17 cellular contexts compared by ENCODE assay signal in the genomic region with DNA sequence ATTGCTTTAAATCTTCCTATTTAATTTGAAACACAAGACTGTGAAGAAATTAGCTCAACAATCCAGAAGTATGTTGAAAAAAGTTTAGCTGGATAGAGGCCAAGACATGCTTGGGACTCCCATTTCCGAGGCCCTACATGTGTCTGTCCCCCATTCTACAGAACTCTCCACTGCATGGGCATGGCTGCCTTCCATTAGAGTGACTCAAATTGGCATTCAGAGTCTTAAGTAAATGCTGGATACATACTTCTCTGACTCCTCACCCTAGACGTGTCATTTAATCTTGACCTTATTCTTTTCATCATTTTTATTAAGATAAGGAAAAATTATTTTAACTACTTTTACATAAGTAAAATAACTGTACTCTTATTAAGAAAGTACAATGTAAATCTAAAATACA.
A peak's percentile ranks its signal among the peaks of the same experiment; 100 is the strongest.
DNase-seq lines count a peak whose midpoint lies in the region; ATAC-seq, FAIRE-seq and TF ChIP-seq lines count a peak whose summit lies in the region.
"Had no signal": no experiment of that assay in that cellular context is flagged by ENCODE, and none has a peak within 500 bp of the region (broad histone marks: within the 10 kb centered on the region; RNA-seq: fewer than 3 reads in every experiment).

No MANE protein-coding gene starts in this region.

- H3K79me2 ChIP-seq in Karpas-422 (ENCODE audit: low read length), result no peaks in the 10 kb centered on the region

- H3K9me3 ChIP-seq in Karpas-422 (ENCODE audit: low read length) (no peaks in the 10 kb centered on the region), kidney (ENCODE audit: control insufficient read depth in 1 of 2, low read length in 2 of 2) (no peaks in the 10 kb centered on the region)
- H3K9me3 ChIP-seq: BLaER1, SJCRH30 had no signal

- POLR2A ChIA-PET in RWPE1 (lab: Yijun Ruan, JAX; ENCODE audit: low non-redundant PET), result no interaction called here

- no peak overlapping the region for H3K4me2 ChIP-seq in Karpas-422 (ENCODE audit: low read depth, low read length, poor library complexity, severe bottlenecking)
- H3K4me2 ChIP-seq: BLaER1 had no signal

- H3K36me3 ChIP-seq in Karpas-422 (ENCODE audit: insufficient read depth, low read length) (no peaks in the 10 kb centered on the region), kidney (ENCODE audit: control insufficient read depth in 1 of 2, insufficient read depth in 2 of 2, low read length in 2 of 2) (no peaks in the 10 kb centered on the region)
- H3K36me3 ChIP-seq: BLaER1, SJCRH30 had no signal

- ATAC-seq in GM19351 (IDR thresholded peaks at IDR 0.05; ENCODE audit: unreplicated experiment) (no peak), HG03565 (IDR thresholded peaks at IDR 0.05; ENCODE audit: unreplicated experiment) (no peak), GM18858 (IDR thresholded peaks at IDR 0.05; ENCODE audit: unreplicated experiment) (no peak)
- ATAC-seq: Panc1 had no signal

- no peak for DNase-seq in Karpas-422
- peak; percentile 11 for DNase-seq in RWPE1 (ENCODE audit: low spot score)
- peak; percentile 2 to 12 for DNase-seq in cardiac fibroblast (ENCODE audit: low read depth in 2 of 2)
- DNase-seq in kidney, result no peak
- no peak for DNase-seq in 8988T
- DNase-seq: H7, IMR-90, NCI-H1048, NCI-H146, NCI-H2107, NCI-H774, SJCRH30 had no signal

- TF ChIP-seq CTCF in RWPE1 (conservative IDR thresholded peaks at IDR 0.05; ENCODE audit: low read depth) (no peak), cardiac fibroblast (IDR thresholded peaks at IDR 0.05; ENCODE audit: low read depth, low read length) (no peak), kidney (IDR thresholded peaks at IDR 0.05; ENCODE audit: borderline replicate concordance, extremely low read depth, insufficient read depth) (no peak)

- intact Hi-C loops in kidney (cut with DNase I), result no loop called here

- H3K4me3 ChIP-seq in Karpas-422 (ENCODE audit: low read length) (no peak overlapping the region), cardiac fibroblast (replicated peaks in 1 of 2; ENCODE audit: low read depth in 2 of 2, low read length in 2 of 2) (no peak overlapping the region), kidney (ENCODE audit: low read length in 2 of 2) (no peak overlapping the region)
- H3K4me3 ChIP-seq: BLaER1, SJCRH30 had no signal

- CTCF ChIA-PET in RWPE1 (lab: Yijun Ruan, JAX), result interaction anchor here (0.6 kb wide), 2 partner anchors 13 to 14 kb away, joined by 3 read pairs; no protein-coding TSS in a partner anchor

- H3K9ac ChIP-seq in Karpas-422 (ENCODE audit: low read length) (no peak overlapping the region), kidney (ENCODE audit: low read length in 2 of 2) (no peak overlapping the region)
- H3K9ac ChIP-seq: BLaER1 had no signal

- H3K4me1 ChIP-seq in Karpas-422 (ENCODE audit: low read length) (no peaks in the 10 kb centered on the region), kidney (ENCODE audit: control insufficient read depth in 1 of 2, insufficient read depth in 1 of 2, low read depth in 1 of 2, low read length in 2 of 2) (no peaks in the 10 kb centered on the region)
- H3K4me1 ChIP-seq: BLaER1, SJCRH30 had no signal

- H3K9me2 ChIP-seq in Karpas-422 (replicated peaks; ENCODE audit: insufficient read depth, low read length), result no peaks in the 10 kb centered on the region

- H3K27me3 ChIP-seq in Karpas-422 (ENCODE audit: low read length), result no peaks in the 10 kb centered on the region
- H3K27me3 ChIP-seq: BLaER1, SJCRH30 had no signal

- FAIRE-seq in kidney (lab: Jason Lieb, UNC), result peak; percentile 17

- no peaks in the 10 kb centered on the region for H4K20me1 ChIP-seq in Karpas-422 (ENCODE audit: insufficient read depth, low read depth, low read length)
- H4K20me1 ChIP-seq: BLaER1 had no signal

- H3K27ac ChIP-seq in Karpas-422 (ENCODE audit: low read length) (no peak overlapping the region), RWPE1 (no peak overlapping the region), kidney (ENCODE audit: low read depth in 2 of 2, low read length in 2 of 2) (no peak overlapping the region)
- H3K27ac ChIP-seq: BLaER1, SJCRH30 had no signal

- peak overlapping the region; percentile 36; the same call in 1 of the 2 replicates for H2AFZ ChIP-seq in Karpas-422 (ENCODE audit: low read length)

Comparison
In these comparisons a context has a peak if more than half of its experiments do, and no peak if none do; other contexts are left out.
1. DNase-seq: peak in RWPE1 (single experiment) and cardiac fibroblast (2 of 2); none in Karpas-422 (single experiment), kidney (single experiment) and 8988T (single experiment).